Comparison of ENCODE assay signal across 20 cellular contexts in the genomic region with DNA sequence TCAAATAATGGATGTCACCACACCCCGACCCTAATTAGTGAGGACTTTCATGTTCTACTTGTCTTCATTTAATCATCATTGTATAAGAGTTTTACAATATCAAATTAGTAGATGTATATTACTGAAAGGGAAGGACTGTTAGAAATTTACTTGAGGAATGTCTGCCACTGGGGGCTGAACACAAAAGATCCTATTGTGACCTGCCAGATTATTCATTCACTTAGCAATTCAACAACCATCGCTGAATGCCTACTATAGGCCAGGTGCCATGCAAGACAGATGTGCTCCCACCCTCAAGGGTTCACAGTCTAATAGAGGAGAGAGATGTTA. TPM values are rescaled to one million over a fixed set of nuclear protein-coding genes. Genes with fewer than 3 reads are reported as not detected.
DNase-seq lines count a peak whose midpoint lies in the region; ATAC-seq, FAIRE-seq and TF ChIP-seq lines count a peak whose summit lies in the region.
"Had no signal": no experiment of that assay in that cellular context is flagged by ENCODE, and none has a peak within 500 bp of the region (broad histone marks: within the 10 kb centered on the region; RNA-seq: fewer than 3 reads in every experiment).

No MANE protein-coding gene starts in this region.

- intact Hi-C loops in testis (cut with DNase I; ENCODE audit: low total_unique reads), result no loop called here

- dilution Hi-C loops in keratinocyte (cut with MboI; ENCODE audit: extremely low pct_ligation_motif_present, low sequenced_read_pairs), result no loop called here

- H3F3A ChIP-seq in GM23338 (replicated peaks; ENCODE audit: low read depth), result no peaks in the 10 kb centered on the region

- DNase-seq in ACHN (peak; percentile 38), GM23338 (ENCODE audit: low spot score) (no peak), RWPE1 (ENCODE audit: low spot score) (no peak), keratinocyte (ENCODE audit: low read depth, low spot score) (no peak), NCI-H226 (no peak), SKM-1 treated with dmso at 0.1 percent for 144 hours (lab: John Stamatoyannopoulos, UW; ENCODE audit: unreplicated experiment) (no peak), testis (no peak)
- DNase-seq: activated CD4-positive, alpha-beta T cell treated with anti-CD3 and anti-CD28 coated beads for 4 hours; BE2C; body of pancreas; EL; endodermal cell; NCI-H1417 treated with DMSO at 0.1 percent for 48 hours; stimulated activated CD4-positive, alpha-beta T cell treated with anti-CD3 and anti-CD28 coated beads, Interleukin-4, amount 100 ng/mL, for 4 hours; T-helper 1 cell had no signal

- H3K79me2 ChIP-seq in GM23338 (replicated peaks; ENCODE audit: insufficient read depth), result no peaks in the 10 kb centered on the region
- H3K79me2 ChIP-seq in keratinocyte (ENCODE audit: control insufficient read depth, insufficient read depth, low read length), result no peaks in the 10 kb centered on the region

- no peaks in the 10 kb centered on the region for H3K9me1 ChIP-seq in keratinocyte (ENCODE audit: control insufficient read depth, extremely low read depth, insufficient read depth, low read length)

- TF ChIP-seq POLR2A in testis (IDR thresholded peaks at IDR 0.05), result no peak

- H3K4me1 ChIP-seq in GM23338 (ENCODE audit: insufficient read depth) (peaks cover 7% of the 10 kb centered on the region), keratinocyte (ENCODE audit: control insufficient read depth, extremely low read depth, insufficient read depth, low read length) (peaks cover 28% of the 10 kb centered on the region), testis (no peaks in the 10 kb centered on the region)
- H3K4me1 ChIP-seq: BE2C had no signal

- peak; percentile 70 for ATAC-seq in GM23338
- no peak for ATAC-seq in GM21529 (IDR thresholded peaks at IDR 0.05; ENCODE audit: unreplicated experiment)
- ATAC-seq: body of pancreas, left lobe of liver had no signal

- H3K9me3 ChIP-seq in keratinocyte (ENCODE audit: control insufficient read depth, low read depth, low read length) (no peaks in the 10 kb centered on the region), testis (no peaks in the 10 kb centered on the region)
- H3K9me3 ChIP-seq: BE2C, body of pancreas had no signal

- peaks cover 16% of the 10 kb centered on the region for H3K4me1 Mint-ChIP-seq in GM23338
- H3K4me1 Mint-ChIP-seq: endodermal cell had no signal

- POLR2A ChIA-PET in RWPE1 (lab: Yijun Ruan, JAX; ENCODE audit: low non-redundant PET), result interaction anchor here (0.9 to 1.4 kb wide), 3 partner anchors 18 to 37 kb away, joined by 3 read pairs; partner anchors contain the start of gene TRIB3

- H3K27ac Mint-ChIP-seq in GM23338, result no peak overlapping the region
- H3K27ac Mint-ChIP-seq: activated naive CD8-positive, alpha-beta T cell; activated T-helper 1 cell treated with anti-CD3 and anti-CD28 coated beads, Interleukin-12 subunit alpha, Interleukin-12 subunit beta, Interleukin-2, Interleukin-4 antibody, amounts not matched to agents 30 ng/mL and 10 ng/mL and 1 ng/mL, durations not matched to agents 14 hours and 24 hours and 36 hours; endodermal cell had no signal

- H3K9me3 Mint-ChIP-seq in GM23338, result peaks cover 3% of the 10 kb centered on the region; the same call in 1 of the 3 replicates

- H3K27me3 ChIP-seq in GM23338 (ENCODE audit: insufficient read depth), result no peaks in the 10 kb centered on the region
- no peaks in the 10 kb centered on the region for H3K27me3 ChIP-seq in keratinocyte (ENCODE audit: control insufficient read depth, extremely low read depth, insufficient read depth, low read length)
- H3K27me3 ChIP-seq in testis, result no peaks in the 10 kb centered on the region
- H3K27me3 ChIP-seq: BE2C, body of pancreas had no signal

- H3K4me2 ChIP-seq in GM23338 (peak overlapping the region; percentile 32), keratinocyte (ENCODE audit: control insufficient read depth, extremely low read depth, insufficient read depth, low read depth, low read length) (no peak overlapping the region)

- in situ Hi-C loops in ACHN (cut with HindIII; ENCODE audit: low pct_ligation_motif_present, low pct_unique_long_range_greater_than_20kb, low sequenced_read_pairs), result no loop called here

- peaks cover 11% of the 10 kb centered on the region for H3K27me3 Mint-ChIP-seq in GM23338 (ENCODE audit: insufficient read depth, low read depth, poor library complexity)
- H3K27me3 Mint-ChIP-seq: activated naive CD8-positive, alpha-beta T cell had no signal

- H4K20me1 ChIP-seq in GM23338 (replicated peaks; ENCODE audit: insufficient read depth) (no peaks in the 10 kb centered on the region), keratinocyte (ENCODE audit: control insufficient read depth, extremely low read depth, insufficient read depth, low read length) (no peaks in the 10 kb centered on the region)

- H2AFZ ChIP-seq in GM23338, result peak overlapping the region; percentile 64; the same call in 1 of the 2 replicates
- peak overlapping the region; percentile 1 for H2AFZ ChIP-seq in keratinocyte (ENCODE audit: control insufficient read depth, low read length)

- no peaks in the 10 kb centered on the region for H3K9me2 ChIP-seq in GM23338 (ENCODE audit: insufficient read depth)

- no peaks in the 10 kb centered on the region for H3K36me3 ChIP-seq in GM23338 (ENCODE audit: insufficient read depth)
- peaks cover 21 to 30% of the 10 kb centered on the region in 2 experiments for H3K36me3 ChIP-seq in keratinocyte (ENCODE audit: control insufficient read depth in 2 of 2, extremely low read depth in 1 of 2, insufficient read depth in 2 of 2, low read length in 2 of 2)
- no peaks in the 10 kb centered on the region for H3K36me3 ChIP-seq in testis (ENCODE audit: low read depth, missing control alignments)
- H3K36me3 ChIP-seq: BE2C had no signal

- no peak overlapping the region for H3K9ac ChIP-seq in keratinocyte (ENCODE audit: control insufficient read depth, extremely low read depth, insufficient read depth, low read length)

- 50 to 53% methylated on average over 2 of the region's 2 CpGs for WGBS in testis, 2 donors

- FAIRE-seq in keratinocyte (lab: Jason Lieb, UNC), result no peak

- H3K4me3 ChIP-seq in GM23338, result no peak overlapping the region
- H3K4me3 ChIP-seq in keratinocyte (ENCODE audit: control insufficient read depth in 2 of 3, extremely low read depth in 1 of 3, insufficient read depth in 2 of 3, low read depth in 1 of 3, low read length in 3 of 3), result no peak overlapping the region
- H3K4me3 ChIP-seq in testis, result no peak overlapping the region
- H3K4me3 ChIP-seq: body of pancreas, coronary artery had no signal

- CTCF ChIA-PET in RWPE1 (lab: Yijun Ruan, JAX), result no interaction called here

- TF ChIP-seq CTCF in GM23338 (conservative IDR thresholded peaks at IDR 0.05; ENCODE audit: low read depth in 2 of 2) (no peak), RWPE1 (conservative IDR thresholded peaks at IDR 0.05; ENCODE audit: low read depth) (no peak), keratinocyte (optimal IDR thresholded peaks at IDR 0.05 in 1 of 3, IDR thresholded peaks at IDR 0.05 in 1 of 3, conservative IDR thresholded peaks at IDR 0.05 in 1 of 3; ENCODE audit: extremely low read depth in 1 of 3, insufficient read depth in 2 of 3, low read length in 3 of 3) (no peak), testis (IDR thresholded peaks at IDR 0.05) (no peak)

- H3K36me3 Mint-ChIP-seq in GM23338 (ENCODE audit: low read depth), result peaks cover 16% of the 10 kb centered on the region; the same call in 2 of the 3 replicates

- H3K27ac ChIP-seq in GM23338 (ENCODE audit: low read depth) (no peak overlapping the region), RWPE1 (peak overlapping the region; percentile 81), keratinocyte (ENCODE audit: control insufficient read depth, insufficient read depth, low read length) (peak overlapping the region; percentile 92), testis (no peak overlapping the region)
- H3K27ac ChIP-seq: coronary artery had no signal

- H3K4me3 Mint-ChIP-seq in GM23338, result no peak overlapping the region
- H3K4me3 Mint-ChIP-seq: activated naive CD8-positive, alpha-beta T cell; activated T-helper 1 cell treated with anti-CD3 and anti-CD28 coated beads, Interleukin-12 subunit alpha, Interleukin-12 subunit beta, Interleukin-2, Interleukin-4 antibody, amounts not matched to agents 30 ng/mL and 10 ng/mL and 1 ng/mL, durations not matched to agents 14 hours and 24 hours and 36 hours; endodermal cell had no signal

RNA-seq across cellular contexts. Expression of gene RBCK1, which starts 8.0 kb away (rescaled TPM):
- total RNA-seq in GM23338 (2014; rRNA removed; shearing (Covaris generic)), result 56.8 and 65.3 TPM in 2 replicates
- polyA plus RNA-seq in GM23338 (2016; fragmentation: Nextera tagmentation; extraction: Ambion mirVana) (46.5 and 52.6 TPM in 2 replicates), keratinocyte (83.3 to 136 TPM (median 129 TPM) in 3 replicates), testis (ENCODE audit: insufficient read depth, low read depth, low replicate concordance) (77.8 TPM)
- 104 TPM for polyA plus RNA-seq in keratinocyte (2011; ENCODE audit: low read depth)
- polyA plus RNA-seq in keratinocyte (2011; cell fraction: cytosol; rRNA removed), result 94.2 and 135 TPM in 2 replicates
- 162 and 239 TPM in 2 replicates for polyA plus RNA-seq in keratinocyte (2011; cell fraction: nucleus; rRNA removed)
- polyA plus RNA-seq in keratinocyte (2012; ENCODE audit: low replicate concordance), result 131 and 169 TPM in 2 replicates
- 70.6 to 145 TPM (median 76.0 TPM) in 3 replicates for polyA minus RNA-seq in keratinocyte
- polyA minus RNA-seq in keratinocyte (2011; cell fraction: cytosol; rRNA and poly(A)+ RNA removed), result 137 TPM
- 72.8 and 74.5 TPM in 2 replicates for polyA minus RNA-seq in keratinocyte (2011; cell fraction: nucleus; rRNA and poly(A)+ RNA removed)
- 10 to 100 TPM; 87.2 to 93.7 TPM for total RNA-seq in testis

RNA-seq across cellular contexts. Expression of gene TRIB3, which starts 19.5 kb away (rescaled TPM):
- 13.7 and 21.0 TPM in 2 replicates for total RNA-seq in GM23338 (2014; rRNA removed; shearing (Covaris generic))
- polyA plus RNA-seq in GM23338 (2016; fragmentation: Nextera tagmentation; extraction: Ambion mirVana), result 5.8 and 6.9 TPM in 2 replicates
- polyA plus RNA-seq in keratinocyte, result 52.6 to 68.4 TPM (median 57.6 TPM) in 3 replicates
- polyA plus RNA-seq in keratinocyte (2011; ENCODE audit: low read depth), result 13.0 TPM
- 55.6 and 70.2 TPM in 2 replicates for polyA plus RNA-seq in keratinocyte (2011; cell fraction: cytosol; rRNA removed)
- 36.6 and 44.0 TPM in 2 replicates for polyA plus RNA-seq in keratinocyte (2011; cell fraction: nucleus; rRNA removed)
- 56.1 and 108 TPM in 2 replicates for polyA plus RNA-seq in keratinocyte (2012; ENCODE audit: low replicate concordance)
- polyA minus RNA-seq in keratinocyte, result 52.9 to 56.4 TPM (median 53.6 TPM) in 3 replicates
- 103 TPM for polyA minus RNA-seq in keratinocyte (2011; cell fraction: cytosol; rRNA and poly(A)+ RNA removed)
- polyA minus RNA-seq in keratinocyte (2011; cell fraction: nucleus; rRNA and poly(A)+ RNA removed), result 29.4 and 35.6 TPM in 2 replicates
- total RNA-seq in testis, result 1 to 10 TPM; 2.9 to 3.6 TPM
- polyA plus RNA-seq in testis (ENCODE audit: insufficient read depth, low read depth, low replicate concordance), result 2.8 TPM

RNA-seq across cellular contexts. Expression of gene NRSN2, which starts 53.2 kb away (rescaled TPM):
- 14.4 and 19.8 TPM in 2 replicates for total RNA-seq in GM23338 (2014; rRNA removed; shearing (Covaris generic))
- polyA plus RNA-seq in GM23338 (2016; fragmentation: Nextera tagmentation; extraction: Ambion mirVana) (17.9 and 23.2 TPM in 2 replicates), keratinocyte (10.4 to 29.0 TPM (median 14.0 TPM) in 3 replicates), testis (ENCODE audit: insufficient read depth, low read depth, low replicate concordance) (49.4 TPM)
- polyA plus RNA-seq in keratinocyte (2011; ENCODE audit: low read depth), result 2.3 TPM
- 12.5 and 32.8 TPM in 2 replicates for polyA plus RNA-seq in keratinocyte (2011; cell fraction: cytosol; rRNA removed)
- polyA plus RNA-seq in keratinocyte (2011; cell fraction: nucleus; rRNA removed), result 15.1 and 26.5 TPM in 2 replicates
- 10.6 and 21.1 TPM in 2 replicates for polyA plus RNA-seq in keratinocyte (2012; ENCODE audit: low replicate concordance)
- 8.4 to 20.7 TPM (median 11.2 TPM) in 3 replicates for polyA minus RNA-seq in keratinocyte
- polyA minus RNA-seq in keratinocyte (2011; cell fraction: cytosol; rRNA and poly(A)+ RNA removed), result 18.6 TPM
- polyA minus RNA-seq in keratinocyte (2011; cell fraction: nucleus; rRNA and poly(A)+ RNA removed), result 9.5 and 10.2 TPM in 2 replicates
- 10 to 100 TPM; 62.4 to 79.0 TPM for total RNA-seq in testis

Comparison
In these comparisons a context has a peak if more than half of its experiments do, and no peak if none do; other contexts are left out.
1. H3K27ac ChIP-seq: peak in RWPE1 (single experiment) and keratinocyte (single experiment); none in GM23338 (single experiment) and testis (0 of 2).